Comparison of ENCODE assay signal across 8 cellular contexts in the genomic region with DNA sequence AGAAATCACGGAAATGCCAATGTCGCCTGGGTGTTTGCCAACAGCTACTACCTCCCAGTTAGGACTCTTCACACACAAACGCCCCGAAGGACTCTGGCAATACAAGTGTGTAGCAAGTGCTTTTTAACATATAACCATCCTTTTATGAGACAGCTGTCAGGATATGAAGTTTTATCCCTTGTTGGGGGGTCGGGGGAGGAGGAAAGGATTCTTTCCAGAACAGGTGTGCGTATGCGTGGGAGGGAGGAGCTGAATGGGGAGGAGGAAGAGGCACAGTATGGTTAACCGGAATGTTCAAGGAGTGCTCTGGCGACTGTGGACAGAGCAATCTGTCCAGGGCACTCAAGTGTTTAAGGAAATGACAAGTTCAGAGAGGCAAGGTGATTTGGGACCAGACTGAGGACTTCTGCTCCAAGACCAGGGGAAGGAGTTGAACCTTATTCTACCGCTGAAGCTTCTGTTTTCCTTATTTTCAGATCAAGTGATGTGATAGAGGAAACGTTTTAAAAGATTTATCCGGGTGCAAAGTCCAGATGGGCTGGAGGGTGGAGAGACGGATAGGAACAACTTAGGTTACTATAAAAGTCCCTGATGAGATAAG. TPM values are rescaled to one million over a fixed set of nuclear protein-coding genes. Genes with fewer than 3 reads are reported as not detected.
DNase-seq lines count a peak whose midpoint lies in the region; ATAC-seq and TF ChIP-seq lines count a peak whose summit lies in the region.

No MANE protein-coding gene starts in this region.

- no peaks in the 10 kb centered on the region for H3K36me3 ChIP-seq in ACC112 (ENCODE audit: insufficient read depth, low read length)
- H3K36me3 ChIP-seq in subcutaneous abdominal adipose tissue (ENCODE audit: control insufficient read depth in 5 of 5, insufficient read depth in 5 of 5, low read length in 5 of 5): no peaks in the 10 kb centered on the region

- H2AFZ ChIP-seq in ACC112 (ENCODE audit: low read length, unreplicated experiment): no peak overlapping the region

- no peak for ATAC-seq in activated naive CD8-positive, alpha-beta T cell treated with anti-CD3 and anti-CD28 coated beads, Interleukin-2, amount 10 ng/mL, durations not matched to agents 7 days and 5 days (ENCODE audit: low read depth)
- no peak for ATAC-seq in GM18873 (IDR thresholded peaks at IDR 0.05; ENCODE audit: low FRiP score, unreplicated experiment)

- H3K27me3 ChIP-seq in ACC112 (ENCODE audit: insufficient read depth, low read length) (no peaks in the 10 kb centered on the region), subcutaneous abdominal adipose tissue (ENCODE audit: control insufficient read depth in 5 of 5, insufficient read depth in 4 of 5, low read length in 5 of 5) (no peaks in the 10 kb centered on the region)

- H3K4me3 ChIP-seq in ACC112 (ENCODE audit: low read depth, low read length) (peak overlapping the region; percentile 73), HFF-Myc (replicated peaks; ENCODE audit: low read depth, low read length) (peak overlapping the region; percentile 60), subcutaneous abdominal adipose tissue (ENCODE audit: low read depth in 1 of 5, low read length in 5 of 5) (peak overlapping the region; percentile 73 to 84 (median 82))

- H3K4me3 Mint-ChIP-seq in activated naive CD8-positive, alpha-beta T cell treated with anti-CD3 and anti-CD28 coated beads, Interleukin-2, amount 10 ng/mL, durations not matched to agents 7 days and 5 days: peak overlapping the region; percentile 76

- H3K4me1 ChIP-seq in ACC112 (ENCODE audit: control insufficient read depth, insufficient read depth, low read length, unreplicated experiment): peaks cover 37% of the 10 kb centered on the region
- peaks cover 5 to 54% (median 49%) of the 10 kb centered on the region in 5 donors for H3K4me1 ChIP-seq in subcutaneous abdominal adipose tissue (ENCODE audit: control insufficient read depth in 5 of 5, insufficient read depth in 5 of 5, low read length in 5 of 5)

- DNase-seq in HFF-Myc (ENCODE audit: extremely low read depth, low read depth) (no peak), kidney tubule cell (ENCODE audit: low spot score) (peak; percentile 78), ACHN (no peak), globus pallidus (ENCODE audit: low spot score) (no peak)
- no peak for DNase-seq in activated naive CD8-positive, alpha-beta T cell treated with anti-CD3 and anti-CD28 coated beads, Interleukin-2, amount 10 ng/mL, durations not matched to agents 7 days and 5 days

- in situ Hi-C loops in ACHN (cut with HindIII; ENCODE audit: low pct_ligation_motif_present, low pct_unique_long_range_greater_than_20kb, low sequenced_read_pairs): no loop called here

- peaks cover 17% of the 10 kb centered on the region for H3K4me1 Mint-ChIP-seq in activated naive CD8-positive, alpha-beta T cell treated with anti-CD3 and anti-CD28 coated beads, Interleukin-2, amount 10 ng/mL, durations not matched to agents 7 days and 5 days

- no peaks in the 10 kb centered on the region for H3K27me3 Mint-ChIP-seq in activated naive CD8-positive, alpha-beta T cell treated with anti-CD3 and anti-CD28 coated beads, Interleukin-2, amount 10 ng/mL, durations not matched to agents 7 days and 5 days

- peaks cover 4% of the 10 kb centered on the region for H3K36me3 Mint-ChIP-seq in activated naive CD8-positive, alpha-beta T cell treated with anti-CD3 and anti-CD28 coated beads, Interleukin-2, amount 10 ng/mL, durations not matched to agents 7 days and 5 days

- no peaks in the 10 kb centered on the region for H3K9me3 Mint-ChIP-seq in activated naive CD8-positive, alpha-beta T cell treated with anti-CD3 and anti-CD28 coated beads, Interleukin-2, amount 10 ng/mL, durations not matched to agents 7 days and 5 days

- H3K9me3 ChIP-seq in subcutaneous abdominal adipose tissue (ENCODE audit: control insufficient read depth in 5 of 5, low read length in 5 of 5): no peaks in the 10 kb centered on the region

- TF ChIP-seq CTCF in HFF-Myc (IDR thresholded peaks at IDR 0.05; ENCODE audit: low read depth, low read length, missing control alignments): no peak

- H3K79me2 ChIP-seq in ACC112 (ENCODE audit: control insufficient read depth, insufficient read depth, low read length, unreplicated experiment): peaks cover 50% of the 10 kb centered on the region

- H3K27ac ChIP-seq in ACC112 (ENCODE audit: low read depth, low read length) (peak overlapping the region; percentile 73; the same call in 1 of the 2 replicates), subcutaneous abdominal adipose tissue (ENCODE audit: low read depth, low read length) (peak overlapping the region; percentile 99)

- H3K27ac Mint-ChIP-seq in activated naive CD8-positive, alpha-beta T cell treated with anti-CD3 and anti-CD28 coated beads, Interleukin-2, amount 10 ng/mL, durations not matched to agents 7 days and 5 days: peak overlapping the region; percentile 56

- peak overlapping the region; percentile 81 to 94 (median 89) for H3K9ac ChIP-seq in subcutaneous abdominal adipose tissue (ENCODE audit: low read length in 5 of 5)

- POLR2A ChIA-PET in activated naive CD8-positive, alpha-beta T cell treated with anti-CD3 and anti-CD28 coated beads, Interleukin-2, amount 10 ng/mL, durations not matched to agents 7 days and 5 days (lab: Charles Lee): no interaction called here

RNA-seq across cellular contexts. Expression of a gene that starts 1.3 kb away (rescaled TPM):
- 10 to 100 TPM; 18.0 to 23.4 TPM for total RNA-seq in activated naive CD8-positive, alpha-beta T cell treated with anti-CD3 and anti-CD28 coated beads, Interleukin-2, amount 10 ng/mL, durations not matched to agents 7 days and 5 days
